In the genomic region with DNA sequence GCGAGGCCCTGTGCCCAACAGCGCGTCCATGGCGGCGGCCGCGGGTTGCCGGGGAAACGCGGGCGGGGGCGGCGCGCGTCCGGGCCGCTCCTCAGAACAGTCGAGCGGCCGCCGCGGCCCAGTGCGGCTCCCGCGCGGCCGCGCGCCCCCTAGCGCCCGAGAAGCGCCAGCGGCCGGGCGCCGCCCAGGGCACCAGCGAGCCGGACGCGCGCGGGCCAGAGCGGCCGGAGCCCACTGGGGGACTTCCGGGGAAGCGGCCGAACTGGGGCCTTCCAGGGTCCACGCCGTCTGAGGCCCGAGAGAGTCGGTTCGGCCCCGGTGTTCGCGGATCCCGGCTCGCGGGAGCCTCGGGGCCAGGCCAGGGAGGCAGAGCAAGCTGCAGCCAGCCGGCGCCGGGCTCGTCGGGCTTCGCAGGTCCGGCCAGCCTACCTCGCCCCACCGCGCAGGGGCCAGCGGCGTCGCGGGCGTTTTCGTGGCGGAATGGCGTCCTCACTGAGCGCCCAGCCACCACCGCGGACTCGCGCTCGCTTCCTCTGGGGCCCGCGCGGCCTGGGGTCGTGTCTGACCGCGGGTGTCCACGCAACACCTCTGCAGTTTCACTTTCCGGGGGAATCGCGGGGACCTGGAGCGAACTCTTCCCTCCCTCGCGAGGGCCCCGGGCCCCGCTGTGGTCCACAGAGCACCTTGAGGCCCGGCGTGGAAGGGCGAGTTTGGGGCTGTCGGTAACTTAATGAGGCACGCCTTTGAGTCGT, we compare ENCODE assay signal across 1 cellular context.
TF ChIP-seq lines count a peak whose summit lies in the region.

A gene with protein sequence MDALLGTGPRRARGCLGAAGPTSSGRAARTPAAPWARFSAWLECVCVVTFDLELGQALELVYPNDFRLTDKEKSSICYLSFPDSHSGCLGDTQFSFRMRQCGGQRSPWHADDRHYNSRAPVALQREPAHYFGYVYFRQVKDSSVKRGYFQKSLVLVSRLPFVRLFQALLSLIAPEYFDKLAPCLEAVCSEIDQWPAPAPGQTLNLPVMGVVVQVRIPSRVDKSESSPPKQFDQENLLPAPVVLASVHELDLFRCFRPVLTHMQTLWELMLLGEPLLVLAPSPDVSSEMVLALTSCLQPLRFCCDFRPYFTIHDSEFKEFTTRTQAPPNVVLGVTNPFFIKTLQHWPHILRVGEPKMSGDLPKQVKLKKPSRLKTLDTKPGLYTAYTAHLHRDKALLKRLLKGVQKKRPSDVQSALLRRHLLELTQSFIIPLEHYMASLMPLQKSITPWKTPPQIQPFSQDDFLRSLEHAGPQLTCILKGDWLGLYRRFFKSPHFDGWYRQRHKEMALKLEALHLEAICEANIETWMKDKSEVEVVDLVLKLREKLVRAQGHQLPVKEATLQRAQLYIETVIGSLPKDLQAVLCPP (minus strand): TSS at position 54 of the 752 bp plus-strand sequence. CDS start 24 bp downstream, at position 30.

TF ChIP-seq in WTC11, 78 proteins besides CTCF, POLR2A, EP300 and RAD21 (continued from another document):
- TF ChIP-seq, protein P1, sequence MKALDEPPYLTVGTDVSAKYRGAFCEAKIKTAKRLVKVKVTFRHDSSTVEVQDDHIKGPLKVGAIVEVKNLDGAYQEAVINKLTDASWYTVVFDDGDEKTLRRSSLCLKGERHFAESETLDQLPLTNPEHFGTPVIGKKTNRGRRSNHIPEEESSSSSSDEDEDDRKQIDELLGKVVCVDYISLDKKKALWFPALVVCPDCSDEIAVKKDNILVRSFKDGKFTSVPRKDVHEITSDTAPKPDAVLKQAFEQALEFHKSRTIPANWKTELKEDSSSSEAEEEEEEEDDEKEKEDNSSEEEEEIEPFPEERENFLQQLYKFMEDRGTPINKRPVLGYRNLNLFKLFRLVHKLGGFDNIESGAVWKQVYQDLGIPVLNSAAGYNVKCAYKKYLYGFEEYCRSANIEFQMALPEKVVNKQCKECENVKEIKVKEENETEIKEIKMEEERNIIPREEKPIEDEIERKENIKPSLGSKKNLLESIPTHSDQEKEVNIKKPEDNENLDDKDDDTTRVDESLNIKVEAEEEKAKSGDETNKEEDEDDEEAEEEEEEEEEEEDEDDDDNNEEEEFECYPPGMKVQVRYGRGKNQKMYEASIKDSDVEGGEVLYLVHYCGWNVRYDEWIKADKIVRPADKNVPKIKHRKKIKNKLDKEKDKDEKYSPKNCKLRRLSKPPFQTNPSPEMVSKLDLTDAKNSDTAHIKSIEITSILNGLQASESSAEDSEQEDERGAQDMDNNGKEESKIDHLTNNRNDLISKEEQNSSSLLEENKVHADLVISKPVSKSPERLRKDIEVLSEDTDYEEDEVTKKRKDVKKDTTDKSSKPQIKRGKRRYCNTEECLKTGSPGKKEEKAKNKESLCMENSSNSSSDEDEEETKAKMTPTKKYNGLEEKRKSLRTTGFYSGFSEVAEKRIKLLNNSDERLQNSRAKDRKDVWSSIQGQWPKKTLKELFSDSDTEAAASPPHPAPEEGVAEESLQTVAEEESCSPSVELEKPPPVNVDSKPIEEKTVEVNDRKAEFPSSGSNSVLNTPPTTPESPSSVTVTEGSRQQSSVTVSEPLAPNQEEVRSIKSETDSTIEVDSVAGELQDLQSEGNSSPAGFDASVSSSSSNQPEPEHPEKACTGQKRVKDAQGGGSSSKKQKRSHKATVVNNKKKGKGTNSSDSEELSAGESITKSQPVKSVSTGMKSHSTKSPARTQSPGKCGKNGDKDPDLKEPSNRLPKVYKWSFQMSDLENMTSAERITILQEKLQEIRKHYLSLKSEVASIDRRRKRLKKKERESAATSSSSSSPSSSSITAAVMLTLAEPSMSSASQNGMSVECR (CRISPR knock-in tag; IDR thresholded peaks at IDR 0.05; ENCODE audit: borderline replicate concordance): peak; percentile 39; the same call in 1 of the 2 replicates
- TF ChIP-seq, protein P2, sequence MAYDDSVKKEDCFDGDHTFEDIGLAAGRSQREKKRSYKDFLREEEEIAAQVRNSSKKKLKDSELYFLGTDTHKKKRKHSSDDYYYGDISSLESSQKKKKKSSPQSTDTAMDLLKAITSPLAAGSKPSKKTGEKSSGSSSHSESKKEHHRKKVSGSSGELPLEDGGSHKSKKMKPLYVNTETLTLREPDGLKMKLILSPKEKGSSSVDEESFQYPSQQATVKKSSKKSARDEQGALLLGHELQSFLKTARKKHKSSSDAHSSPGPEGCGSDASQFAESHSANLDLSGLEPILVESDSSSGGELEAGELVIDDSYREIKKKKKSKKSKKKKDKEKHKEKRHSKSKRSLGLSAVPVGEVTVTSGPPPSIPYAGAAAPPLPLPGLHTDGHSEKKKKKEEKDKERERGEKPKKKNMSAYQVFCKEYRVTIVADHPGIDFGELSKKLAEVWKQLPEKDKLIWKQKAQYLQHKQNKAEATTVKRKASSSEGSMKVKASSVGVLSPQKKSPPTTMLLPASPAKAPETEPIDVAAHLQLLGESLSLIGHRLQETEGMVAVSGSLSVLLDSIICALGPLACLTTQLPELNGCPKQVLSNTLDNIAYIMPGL (CRISPR knock-in tag; IDR thresholded peaks at IDR 0.05): peak; percentile 91
- peak; percentile 66; the same call in 1 of the 2 replicates for TF ChIP-seq GABPB1 (CRISPR knock-in tag; IDR thresholded peaks at IDR 0.05)
- TF ChIP-seq TCF7 (CRISPR knock-in tag; IDR thresholded peaks at IDR 0.05; ENCODE audit: low read depth): peak; percentile 62; the same call in 1 of the 2 replicates
- no peak for TF ChIP-seq SMAD3 (CRISPR knock-in tag; IDR thresholded peaks at IDR 0.05; ENCODE audit: borderline replicate concordance)
- peak; percentile 70 for TF ChIP-seq SP1 (CRISPR knock-in tag; conservative IDR thresholded peaks at IDR 0.05)
- peak; percentile 46; the same call in 1 of the 2 replicates for TF ChIP-seq KAT7 (CRISPR knock-in tag; IDR thresholded peaks at IDR 0.05; ENCODE audit: borderline replicate concordance)
